In the genomic region with DNA sequence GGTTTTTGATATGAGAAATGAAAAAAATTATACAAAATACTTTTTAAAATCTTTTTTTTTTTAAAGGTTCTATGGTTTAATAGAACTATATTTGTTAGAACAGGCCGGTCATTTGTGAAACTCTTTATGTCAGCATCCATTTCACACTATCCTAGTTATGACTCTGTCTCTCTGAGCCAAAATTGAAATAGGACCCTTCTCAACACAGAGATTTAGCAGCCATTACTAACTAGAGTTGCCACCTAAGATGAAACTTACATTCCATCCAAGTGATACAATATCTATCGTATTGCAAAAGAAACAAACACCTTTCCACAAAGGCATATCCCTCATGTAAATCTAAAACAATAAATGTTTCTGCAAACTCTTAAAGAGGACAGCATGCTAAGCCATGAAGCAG, we compare ENCODE assay signal across 23 cellular contexts.
A peak's percentile ranks its signal among the peaks of the same experiment; 100 is the strongest.
DNase-seq lines count a peak whose midpoint lies in the region; ATAC-seq, FAIRE-seq and TF ChIP-seq lines count a peak whose summit lies in the region.
"Had no signal": no experiment of that assay in that cellular context is flagged by ENCODE, and none has a peak within 500 bp of the region (broad histone marks: within the 10 kb centered on the region; RNA-seq: fewer than 3 reads in every experiment).

No MANE protein-coding gene starts in this region.

- no peak overlapping the region for H3K27ac Mint-ChIP-seq in naive thymus-derived CD4-positive, alpha-beta T cell
- H3K27ac Mint-ChIP-seq: CD4-positive, CD25-positive, alpha-beta regulatory T cell; CD8-positive, alpha-beta T cell; HFFc6 had no signal

- H3K36me3 Mint-ChIP-seq in naive thymus-derived CD4-positive, alpha-beta T cell = no peaks in the 10 kb centered on the region
- H3K36me3 Mint-ChIP-seq: CD4-positive, CD25-positive, alpha-beta regulatory T cell; CD8-positive, alpha-beta T cell had no signal

- no peaks in the 10 kb centered on the region for H3K4me1 Mint-ChIP-seq in naive thymus-derived CD4-positive, alpha-beta T cell
- H3K4me1 Mint-ChIP-seq: CD4-positive, CD25-positive, alpha-beta regulatory T cell had no signal

- FAIRE-seq in bronchial epithelial cell (lab: Jason Lieb, UNC) = no peak
- FAIRE-seq: A549, D721Med, GM12891, GM18507, H54 had no signal

- H3K27me3 Mint-ChIP-seq in naive thymus-derived CD4-positive, alpha-beta T cell = no peaks in the 10 kb centered on the region
- H3K27me3 Mint-ChIP-seq: CD4-positive, CD25-positive, alpha-beta regulatory T cell had no signal

- POLR2A ChIA-PET in naive thymus-derived CD4-positive, alpha-beta T cell (lab: Charles Lee) = no interaction called here

- H3K9me3 ChIP-seq in naive thymus-derived CD4-positive, alpha-beta T cell (ENCODE audit: control insufficient read depth in 2 of 3, low read length in 3 of 3) = no peaks in the 10 kb centered on the region
- H3K9me3 ChIP-seq: A549, BLaER1, HAP-1 had no signal

- CTCF ChIA-PET in naive thymus-derived CD4-positive, alpha-beta T cell (lab: Charles Lee) = no interaction called here

- no peak for ATAC-seq in naive thymus-derived CD4-positive, alpha-beta T cell
- ATAC-seq in GM19397 (IDR thresholded peaks at IDR 0.05; ENCODE audit: unreplicated experiment) = no peak
- ATAC-seq: A549; CD8-positive, alpha-beta T cell had no signal

- no peaks in the 10 kb centered on the region for H3K4me1 ChIP-seq in naive thymus-derived CD4-positive, alpha-beta T cell (ENCODE audit: control insufficient read depth in 2 of 2, insufficient read depth in 2 of 2, low read length in 2 of 2)
- H3K4me1 ChIP-seq: A549, BLaER1, HAP-1 had no signal

- no peak for TF ChIP-seq CTCF in bronchial epithelial cell (IDR thresholded peaks at IDR 0.05; ENCODE audit: insufficient read depth, low read length, severe bottlenecking)

- in situ Hi-C loops in ACHN (cut with HindIII; ENCODE audit: low pct_ligation_motif_present, low pct_unique_long_range_greater_than_20kb, low sequenced_read_pairs) = no loop called here

- H3K9me3 Mint-ChIP-seq in naive thymus-derived CD4-positive, alpha-beta T cell = peaks cover 2 to 32% (median 7%) of the 10 kb centered on the region in 11 donors
- H3K9me3 Mint-ChIP-seq: HFFc6 had no signal

- no peak overlapping the region for H3K4me3 Mint-ChIP-seq in naive thymus-derived CD4-positive, alpha-beta T cell
- H3K4me3 Mint-ChIP-seq: CD4-positive, CD25-positive, alpha-beta regulatory T cell; CD8-positive, alpha-beta T cell; HFFc6 had no signal

- no peaks in the 10 kb centered on the region for H3K27me3 ChIP-seq in bronchial epithelial cell (ENCODE audit: control insufficient read depth, insufficient read depth, low read length)
- no peaks in the 10 kb centered on the region for H3K27me3 ChIP-seq in naive thymus-derived CD4-positive, alpha-beta T cell (ENCODE audit: control insufficient read depth in 2 of 2, insufficient read depth in 2 of 2, low read length in 2 of 2)
- H3K27me3 ChIP-seq: BLaER1 had no signal

- no peaks in the 10 kb centered on the region for H3K36me3 ChIP-seq in bronchial epithelial cell (ENCODE audit: control insufficient read depth, insufficient read depth, low read length)
- no peaks in the 10 kb centered on the region for H3K36me3 ChIP-seq in naive thymus-derived CD4-positive, alpha-beta T cell (ENCODE audit: control insufficient read depth in 2 of 3, insufficient read depth in 3 of 3, low read length in 3 of 3)
- H3K36me3 ChIP-seq: BLaER1, HAP-1 had no signal

- no peak overlapping the region for H3K27ac ChIP-seq in naive thymus-derived CD4-positive, alpha-beta T cell (ENCODE audit: low read depth, low read length)
- H3K27ac ChIP-seq: A549, BLaER1, C4-2B had no signal

- intact Hi-C loops in naive thymus-derived CD4-positive, alpha-beta T cell (cut with micrococcal nuclease) = no loop called here

- no peak overlapping the region for H3K4me3 ChIP-seq in bronchial epithelial cell (ENCODE audit: low read depth, low read length)
- no peak overlapping the region for H3K4me3 ChIP-seq in naive thymus-derived CD4-positive, alpha-beta T cell (ENCODE audit: low read length)
- H3K4me3 ChIP-seq: A549, BLaER1, HAP-1 had no signal

- DNase-seq in LHCN-M2 (ENCODE audit: low read depth) (peak; percentile 24), bronchial epithelial cell (ENCODE audit: low read depth) (peak; percentile 32), left kidney (ENCODE audit: low read depth, low spot score) (peak; percentile 23), DMS53 (lab: John Stamatoyannopoulos, UW) (no peak), ACHN (no peak)
- no peak for DNase-seq in naive thymus-derived CD4-positive, alpha-beta T cell
- DNase-seq: 8988T; CD4-positive, CD25-positive, alpha-beta regulatory T cell; CD8-positive, alpha-beta T cell; DMS 273 treated with DMSO at 0.1 percent for 48 hours; DMS79 treated with DMSO at 0.1 percent for 48 hours; GF-D8; GOT3; HFFc6 had no signal

Comparison
In these comparisons a context has a peak if more than half of its experiments do, and no peak if none do; other contexts are left out.
1. DNase-seq: peak in LHCN-M2 (single experiment), bronchial epithelial cell (single experiment) and left kidney (single experiment); none in naive thymus-derived CD4-positive, alpha-beta T cell (0 of 9), DMS53 (single experiment) and ACHN (single experiment).